ENCODE assay signal across 15 cellular contexts in the genomic region with DNA sequence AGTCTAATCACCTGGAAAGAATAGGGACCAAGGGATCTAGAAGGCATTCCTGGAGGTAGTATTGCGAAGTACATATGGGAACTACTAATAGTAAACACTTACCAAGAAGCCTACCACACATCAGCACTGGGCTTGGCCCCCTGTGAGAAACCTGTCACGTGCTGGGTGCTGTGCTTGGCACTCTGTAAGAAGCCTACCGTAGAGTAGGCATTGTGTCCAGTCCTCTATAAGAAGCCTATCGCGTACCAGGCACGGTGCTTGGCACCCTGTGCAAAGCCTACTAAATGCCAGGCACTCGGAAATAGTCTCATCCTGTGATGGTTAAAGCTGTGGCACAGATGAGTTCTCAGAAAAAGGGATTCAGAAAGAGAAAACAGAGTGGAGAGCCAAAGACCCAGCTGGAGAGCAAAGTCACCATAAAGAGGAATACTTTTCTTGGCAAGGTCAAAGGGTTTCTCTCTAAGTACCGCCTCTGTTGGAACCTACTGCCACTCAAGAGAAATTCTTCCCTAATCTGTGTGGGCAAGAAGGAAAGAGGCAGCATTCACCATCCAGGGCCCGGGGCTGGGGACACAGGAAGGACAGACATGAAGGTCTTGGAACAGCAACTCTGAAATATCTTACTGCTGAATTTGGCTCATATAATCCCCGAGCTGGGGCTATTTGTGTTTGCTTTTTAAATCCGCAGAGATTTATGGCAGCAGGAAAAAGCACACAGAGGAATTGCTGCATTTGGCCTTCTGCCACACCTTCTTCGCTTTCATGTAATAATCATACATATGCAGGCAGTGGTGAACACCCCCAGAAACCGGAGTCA.
DNase-seq lines count a peak whose midpoint lies in the region; ATAC-seq and TF ChIP-seq lines count a peak whose summit lies in the region.
"Had no signal": no experiment of that assay in that cellular context is flagged by ENCODE, and none has a peak within 500 bp of the region (broad histone marks: within the 10 kb centered on the region; RNA-seq: fewer than 3 reads in every experiment).

No MANE protein-coding gene starts in this region.

- H3K4me1 ChIP-seq in lung (ENCODE audit: control insufficient read depth in 2 of 2, insufficient read depth in 2 of 2, low read length in 2 of 2) (peaks cover 0 to 2% of the 10 kb centered on the region in 2 donors), aorta (ENCODE audit: control insufficient read depth in 1 of 2, insufficient read depth in 2 of 2, low read length in 2 of 2) (peaks cover 4 to 6% of the 10 kb centered on the region in 2 donors)

- H3K4me3 ChIP-seq in lung = no peak overlapping the region
- no peak overlapping the region for H3K4me3 ChIP-seq in aorta (ENCODE audit: low read length in 2 of 2)

- no peak overlapping the region for H3K27ac ChIP-seq in lung (ENCODE audit: low read depth in 1 of 2, low read length in 1 of 2)
- peak overlapping the region; percentile 58 to 95 for H3K27ac ChIP-seq in aorta (ENCODE audit: low read depth in 1 of 2, low read length in 2 of 2)

- H3K27me3 ChIP-seq in lung (ENCODE audit: control insufficient read depth, insufficient read depth) (no peaks in the 10 kb centered on the region), aorta (ENCODE audit: control insufficient read depth in 1 of 2, insufficient read depth in 2 of 2, low read length in 1 of 2) (no peaks in the 10 kb centered on the region)

- ATAC-seq in lung (ENCODE audit: insufficient read depth, low FRiP score) = peak; percentile 27
- ATAC-seq in aorta (ENCODE audit: low FRiP score) = peak; percentile 78
- ATAC-seq in HG02973 (IDR thresholded peaks at IDR 0.05; ENCODE audit: unreplicated experiment) = no peak
- ATAC-seq in HG02759 (IDR thresholded peaks at IDR 0.05; ENCODE audit: unreplicated experiment) = no peak
- ATAC-seq: activated T-cell treated with anti-CD3 and anti-CD28 coated beads, Interleukin-2, amount 50 U/mL, for 4 hours; HCT116 had no signal

- no peaks in the 10 kb centered on the region for H3K9me3 ChIP-seq in lung (ENCODE audit: control insufficient read depth in 2 of 2, insufficient read depth in 1 of 2, low read length in 1 of 2)
- H3K9me3 ChIP-seq in aorta (ENCODE audit: control insufficient read depth, low read length) = no peaks in the 10 kb centered on the region

- intact Hi-C loops in aorta (cut with DNase I) = no loop called here

- WGBS in lung, 2 donors = 56 to 64% methylated on average over 13 of the region's 13 CpGs
- 6 to 8% methylated on average over 13 of the region's 13 CpGs for WGBS in aorta, 2 donors

- no peak for TF ChIP-seq CTCF in lung (IDR thresholded peaks at IDR 0.05; ENCODE audit: control extremely low read depth, extremely low read depth)

- no peaks in the 10 kb centered on the region for H3K36me3 ChIP-seq in lung (ENCODE audit: control insufficient read depth in 2 of 2, insufficient read depth in 2 of 2, low read length in 2 of 2)
- no peaks in the 10 kb centered on the region for H3K36me3 ChIP-seq in aorta (ENCODE audit: control insufficient read depth in 1 of 2, insufficient read depth in 2 of 2, low read length in 1 of 2)

- DNase-seq in NCI-H2227 (lab: John Stamatoyannopoulos, UW; ENCODE audit: unreplicated experiment) (peak; percentile 5), NCI-H2227 treated with DMSO at 0.1 percent for 48 hours (lab: John Stamatoyannopoulos, UW) (no peak), fibroblast of peridontal ligament (ENCODE audit: extremely low read depth) (peak; percentile 50), lung (ENCODE audit: low spot score) (no peak), aorta (peak; percentile 71 to 77), NCI-H1436 (lab: John Stamatoyannopoulos, UW) (no peak)
- DNase-seq: activated T-cell treated with anti-CD3 and anti-CD28 coated beads, Interleukin-2, amount 50 U/mL, for 4 hours; CD4-positive, alpha-beta memory T cell; KBM-7; NCI-H1694 treated with DMSO at 0.1 percent for 48 hours; NCI-H69; trophoblast cell had no signal

Comparison
In these comparisons a context has a peak if more than half of its experiments do, and no peak if none do; other contexts are left out.
1. DNase-seq: peak in NCI-H2227 (single experiment), fibroblast of peridontal ligament (single experiment) and aorta (2 of 2); none in NCI-H2227 treated with DMSO at 0.1 percent for 48 hours (single experiment), lung (single experiment) and NCI-H1436 (single experiment).
2. ATAC-seq: peak in lung (single experiment) and aorta (single experiment); none in HG02973 (single experiment) and HG02759 (single experiment).
3. H3K27ac ChIP-seq: peak in aorta (2 of 2); none in lung (0 of 2).